ENCODE assay signal across 8 cellular contexts in the genomic region with DNA sequence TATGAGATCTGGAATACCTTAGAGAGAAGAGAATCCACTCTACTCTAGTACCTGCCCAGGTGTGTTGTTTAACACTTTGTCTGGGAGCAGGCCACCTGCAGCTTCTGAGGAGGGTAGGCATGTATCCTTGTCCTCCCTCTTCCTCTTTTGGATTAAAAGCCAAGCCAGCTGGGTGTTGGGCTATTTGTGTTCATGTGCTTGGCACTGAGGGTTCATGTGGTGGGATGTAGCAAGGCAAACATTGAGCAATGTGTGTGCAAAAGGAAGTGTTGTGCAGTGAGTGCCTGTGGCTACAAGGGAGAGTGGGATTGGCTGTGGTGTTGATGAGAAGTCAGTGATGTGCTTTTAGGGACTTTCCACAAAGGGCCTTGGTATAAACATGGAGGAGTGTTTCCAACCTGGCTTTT. TPM values are rescaled to one million over a fixed set of nuclear protein-coding genes. Genes with fewer than 3 reads are reported as not detected.
A peak's percentile ranks its signal among the peaks of the same experiment; 100 is the strongest.
DNase-seq lines count a peak whose midpoint lies in the region; ATAC-seq and TF ChIP-seq lines count a peak whose summit lies in the region.

No MANE protein-coding gene starts in this region.

- no peak for ATAC-seq in GM21786 (IDR thresholded peaks at IDR 0.05; ENCODE audit: unreplicated experiment)

- H3K4me1 ChIP-seq in neutrophil (ENCODE audit: control insufficient read depth in 1 of 2, insufficient read depth in 1 of 2, low read depth in 1 of 2, low read length in 1 of 2): peaks cover 39 to 47% of the 10 kb centered on the region in 2 experiments

- H3K4me3 ChIP-seq in dorsolateral prefrontal cortex: no peak overlapping the region
- H3K4me3 ChIP-seq in neutrophil (ENCODE audit: low read depth in 1 of 2, low read length in 1 of 2): peak overlapping the region in 1 of 2 experiments; percentile 7

- no peaks in the 10 kb centered on the region for H3K9me3 ChIP-seq in neutrophil

- H3K27ac ChIP-seq in dorsolateral prefrontal cortex: peak overlapping the region in 50 of 59 donors; percentile 23 to 100 (median 95)
- H3K27ac ChIP-seq in neutrophil: peak overlapping the region; percentile 97

- H3K36me3 ChIP-seq in neutrophil: no peaks in the 10 kb centered on the region

- DNase-seq in NK-92 treated with Interleukin-12 subunit alpha and Interleukin-12 subunit beta, amount 100 ng/mL, for 24 hours (lab: John Stamatoyannopoulos, UW): peak; percentile 56
- DNase-seq in NK-92 (lab: John Stamatoyannopoulos, UW; ENCODE audit: unreplicated experiment) (no peak), NCI-H69 (lab: John Stamatoyannopoulos, UW) (peak; percentile 16), dorsolateral prefrontal cortex (no peak), NCI-H128 (lab: John Stamatoyannopoulos, UW; ENCODE audit: unreplicated experiment) (no peak), NCI-H524 (lab: John Stamatoyannopoulos, UW) (no peak)

- intact Hi-C loops in dorsolateral prefrontal cortex (cut with DNase I): loop anchor here in 1 of 2 donors (5.0 kb wide), 1 partner anchor 49 kb away; the partner anchor contains the start of gene CYP27A1

- TF ChIP-seq CTCF in dorsolateral prefrontal cortex (IDR thresholded peaks at IDR 0.05 in 54 of 56, conservative IDR thresholded peaks at IDR 0.05 in 2 of 56; ENCODE audit: low read depth in 1 of 56, partially characterized antibody in 56 of 56) (no peak), neutrophil (IDR thresholded peaks at IDR 0.05) (peak; percentile 35)

- no peaks in the 10 kb centered on the region for H3K27me3 ChIP-seq in dorsolateral prefrontal cortex
- H3K27me3 ChIP-seq in neutrophil: no peaks in the 10 kb centered on the region

RNA-seq across cellular contexts. Expression of gene TTLL4, which starts 23.0 kb away (rescaled TPM):
- total RNA-seq in dorsolateral prefrontal cortex: 100 to 1,000 TPM in 1 of 120 experiments, 10 to 100 TPM in 119; 19.5 to 103 (median 40.4) TPM

RNA-seq across cellular contexts. Expression of gene CYP27A1, which starts 48.3 kb away (rescaled TPM):
- total RNA-seq in dorsolateral prefrontal cortex: 100 to 1,000 TPM in 1 of 120 experiments, 10 to 100 TPM in 119; 12.4 to 139 (median 33.9) TPM

Comparison
In these comparisons a context has a peak if more than half of its experiments do, and no peak if none do; other contexts are left out.
1. DNase-seq: peak in NK-92 treated with Interleukin-12 subunit alpha and Interleukin-12 subunit beta, amount 100 ng/mL, for 24 hours (single experiment) and NCI-H69 (single experiment); none in NK-92 (single experiment), dorsolateral prefrontal cortex (0 of 10), NCI-H128 (single experiment) and NCI-H524 (0 of 2).